In genomic region chr1:204494281-204495077, GRCh38 we compare ENCODE assay signal across 8 cellular contexts. TPM values are rescaled to one million over a fixed set of nuclear protein-coding genes. Genes with fewer than 3 reads are reported as not detected.
DNase-seq lines count a peak whose midpoint lies in the region; ATAC-seq and TF ChIP-seq lines count a peak whose summit lies in the region.

A gene with protein sequence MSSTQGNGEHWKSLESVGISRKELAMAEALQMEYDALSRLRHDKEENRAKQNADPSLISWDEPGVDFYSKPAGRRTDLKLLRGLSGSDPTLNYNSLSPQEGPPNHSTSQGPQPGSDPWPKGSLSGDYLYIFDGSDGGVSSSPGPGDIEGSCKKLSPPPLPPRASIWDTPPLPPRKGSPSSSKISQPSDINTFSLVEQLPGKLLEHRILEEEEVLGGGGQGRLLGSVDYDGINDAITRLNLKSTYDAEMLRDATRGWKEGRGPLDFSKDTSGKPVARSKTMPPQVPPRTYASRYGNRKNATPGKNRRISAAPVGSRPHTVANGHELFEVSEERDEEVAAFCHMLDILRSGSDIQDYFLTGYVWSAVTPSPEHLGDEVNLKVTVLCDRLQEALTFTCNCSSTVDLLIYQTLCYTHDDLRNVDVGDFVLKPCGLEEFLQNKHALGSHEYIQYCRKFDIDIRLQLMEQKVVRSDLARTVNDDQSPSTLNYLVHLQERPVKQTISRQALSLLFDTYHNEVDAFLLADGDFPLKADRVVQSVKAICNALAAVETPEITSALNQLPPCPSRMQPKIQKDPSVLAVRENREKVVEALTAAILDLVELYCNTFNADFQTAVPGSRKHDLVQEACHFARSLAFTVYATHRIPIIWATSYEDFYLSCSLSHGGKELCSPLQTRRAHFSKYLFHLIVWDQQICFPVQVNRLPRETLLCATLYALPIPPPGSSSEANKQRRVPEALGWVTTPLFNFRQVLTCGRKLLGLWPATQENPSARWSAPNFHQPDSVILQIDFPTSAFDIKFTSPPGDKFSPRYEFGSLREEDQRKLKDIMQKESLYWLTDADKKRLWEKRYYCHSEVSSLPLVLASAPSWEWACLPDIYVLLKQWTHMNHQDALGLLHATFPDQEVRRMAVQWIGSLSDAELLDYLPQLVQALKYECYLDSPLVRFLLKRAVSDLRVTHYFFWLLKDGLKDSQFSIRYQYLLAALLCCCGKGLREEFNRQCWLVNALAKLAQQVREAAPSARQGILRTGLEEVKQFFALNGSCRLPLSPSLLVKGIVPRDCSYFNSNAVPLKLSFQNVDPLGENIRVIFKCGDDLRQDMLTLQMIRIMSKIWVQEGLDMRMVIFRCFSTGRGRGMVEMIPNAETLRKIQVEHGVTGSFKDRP (N-terminal part only) (minus strand): TSS chr1:204494805. CDS start chr1:204469802, 25,003 bp downstream.

- peak within 1 kb of the TSS; percentile 86 to 89 for H3K27ac ChIP-seq in prostate gland

- H3K27me3 Mint-ChIP-seq in T-cell, result no peaks in the 10 kb centered on the region

- POLR2A ChIA-PET in T-cell (lab: Charles Lee), result interaction anchor here (0.5 to 2.0 kb wide), 8 partner anchors 8 to 96 kb away, joined by 3 to 5 read pairs (median 4); partner anchors contain the start of gene MDM4 (in 1 of the 2)

- in situ Hi-C loops in GM13977 (cut with MboI; ENCODE audit: low pct_unique_long_range_greater_than_20kb, low sequenced_read_pairs, unreplicated experiment), result no loop called here

- H3K4me3 Mint-ChIP-seq in T-cell, result peak within 1 kb of the TSS; percentile 89 to 95 (median 91)

- intact Hi-C loops in left cardiac atrium (cut with DNase I) (loop anchor here in 1 of 2 donors (2.0 kb wide), 1 partner anchor 48 kb away; no protein-coding TSS in a partner anchor), prostate gland (cut with DNase I) (no loop called here)

- peak within 1 kb of the TSS; percentile 62 to 69 for H3K4me3 ChIP-seq in prostate gland

- H3K9me3 Mint-ChIP-seq in T-cell, result no peaks in the 10 kb centered on the region

- H3K4me1 ChIP-seq in prostate gland (replicated peaks), result peaks cover 6% of the 10 kb centered on the region

- CTCF ChIA-PET in T-cell (lab: Charles Lee), result interaction anchor here (0.5 to 3.0 kb wide), 18 partner anchors 8 to 313 kb away, joined by 3 to 23 read pairs (median 4); partner anchors contain the start of gene MDM4 (in 1 of the 2)

- H3K9me3 ChIP-seq in prostate gland, result no peaks in the 10 kb centered on the region

- no peaks in the 10 kb centered on the region for H3K27me3 ChIP-seq in prostate gland (replicated peaks; ENCODE audit: insufficient read depth)

- TF ChIP-seq POLR2A in prostate gland (IDR thresholded peaks at IDR 0.05), result peak; percentile 65

- DNase-seq in GM13977 (ENCODE audit: low spot score) (peak; percentile 93), NCI-H128 (lab: John Stamatoyannopoulos, UW; ENCODE audit: unreplicated experiment) (peak; percentile 76), T-cell (peak; percentile 42 to 73 (median 60)), amniotic stem cell (lab: John Stamatoyannopoulos, UW) (peak; percentile 61), left cardiac atrium (peak; percentile 90), prostate gland (ENCODE audit: low spot score) (peak; percentile 72), inferior parietal cortex (ENCODE audit: extremely low spot score) (no peak)

- peak within 1 kb of the TSS; percentile 96 for H3K27ac Mint-ChIP-seq in T-cell

- H3K36me3 ChIP-seq in prostate gland, result no peaks in the 10 kb centered on the region

- WGBS in prostate gland, result 0% methylated on average over 19 of the region's 69 CpGs

- TF ChIP-seq CTCF in GM13977 (IDR thresholded peaks at IDR 0.05; ENCODE audit: extremely low read depth, insufficient read depth, missing control alignments), result peak; percentile 54
- TF ChIP-seq CTCF in prostate gland (IDR thresholded peaks at IDR 0.05), result peak in 2 of 4 experiments; percentile 69

- ATAC-seq in HG02759 (IDR thresholded peaks at IDR 0.05; ENCODE audit: unreplicated experiment) (peak; percentile 81), T-cell (replicated peaks in 1 of 4) (peak; percentile 71 to 82 (median 78)), left cardiac atrium (peak; percentile 94 to 95)

- H3K4me1 Mint-ChIP-seq in T-cell, result peaks cover 54 to 78% (median 66%) of the 10 kb centered on the region in 3 donors

- peaks cover 11% of the 10 kb centered on the region for H3K36me3 Mint-ChIP-seq in T-cell

RNA-seq across cellular contexts. Expression of the gene that starts here (rescaled TPM):
- total RNA-seq in T-cell, result 10 to 100 TPM; 33.4 to 44.1 (median 36.0) TPM
- 10 to 100 TPM; 21.2 to 21.7 TPM for total RNA-seq in left cardiac atrium
- total RNA-seq in prostate gland, result 10 to 100 TPM; 20.9 to 24.1 TPM
